In the genomic region with DNA sequence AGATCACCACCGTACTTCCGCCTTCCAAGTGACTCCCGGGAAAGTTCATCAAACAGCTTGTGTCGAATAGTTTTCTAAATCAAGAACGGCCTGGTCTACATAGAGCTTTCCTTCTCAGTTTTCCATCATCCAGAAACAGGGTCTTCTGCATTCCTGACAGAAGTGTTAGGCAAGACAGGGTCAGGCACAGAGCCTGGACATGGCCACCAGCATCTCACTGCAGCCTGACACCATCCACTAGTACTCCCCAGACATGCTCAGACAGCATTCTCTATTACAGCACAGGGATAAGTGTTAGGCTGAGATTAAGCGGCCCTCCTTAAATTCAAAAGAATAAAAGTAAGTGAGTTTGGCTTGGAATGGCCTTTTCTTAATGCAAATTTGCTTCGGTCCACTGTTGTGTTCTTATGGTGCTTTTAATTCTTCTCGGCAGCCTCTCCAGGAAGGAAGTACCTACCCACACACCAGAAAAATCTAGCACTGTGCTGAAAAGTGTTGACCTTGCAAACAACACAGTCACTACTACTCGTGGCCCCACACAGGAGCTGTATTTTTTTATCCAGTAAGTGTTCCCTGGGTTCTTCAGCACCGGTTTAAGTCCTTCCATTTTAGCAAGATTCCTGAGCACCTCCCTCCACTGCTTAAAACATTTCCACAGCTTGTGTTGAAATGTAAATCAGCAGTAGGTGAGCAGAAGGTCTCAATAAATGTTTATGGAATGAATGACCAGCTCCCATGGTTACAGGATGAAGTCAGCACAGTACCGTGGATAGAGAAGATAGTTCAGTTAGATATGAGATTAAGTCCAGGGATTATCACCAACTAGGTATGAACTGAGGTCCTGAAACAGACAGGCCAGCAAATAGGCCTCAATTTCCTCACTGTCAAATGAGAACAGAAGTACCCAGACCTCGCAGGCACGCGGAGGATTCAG, we compare ENCODE assay signal across 14 cellular contexts. TPM values are rescaled to one million over a fixed set of nuclear protein-coding genes. Genes with fewer than 3 reads are reported as not detected.
DNase-seq lines count a peak whose midpoint lies in the region; ATAC-seq and TF ChIP-seq lines count a peak whose summit lies in the region.
"Had no signal": no experiment of that assay in that cellular context is flagged by ENCODE, and none has a peak within 500 bp of the region (broad histone marks: within the 10 kb centered on the region; RNA-seq: fewer than 3 reads in every experiment).

No MANE protein-coding gene starts in this region.

- no peaks in the 10 kb centered on the region for H3K27me3 ChIP-seq in CD8-positive, alpha-beta T cell (ENCODE audit: insufficient read depth, low read length)
- H3K27me3 ChIP-seq in MM.1S (replicated peaks; ENCODE audit: insufficient read depth, low read length), result no peaks in the 10 kb centered on the region
- H3K27me3 ChIP-seq: ascending aorta had no signal

- no peaks in the 10 kb centered on the region for H4K20me1 ChIP-seq in MM.1S (ENCODE audit: insufficient read depth, low read length)

- H3K27ac Mint-ChIP-seq in CD8-positive, alpha-beta T cell, result peak overlapping the region; percentile 84
- H3K27ac Mint-ChIP-seq in natural killer cell treated with Interleukin-12 subunit alpha and Interleukin-12 subunit beta and Interleukin-15 and Interleukin-18, amount 100 ng/mL, for 72 hours, result peak overlapping the region; percentile 84 to 95

- no peaks in the 10 kb centered on the region for H3F3A ChIP-seq in MM.1S (ENCODE audit: insufficient read depth, low read length)

- H3K9ac ChIP-seq in MM.1S (ENCODE audit: low read length), result no peak overlapping the region

- H3K9me2 ChIP-seq in MM.1S (replicated peaks; ENCODE audit: insufficient read depth, low read length), result no peaks in the 10 kb centered on the region

- CTCF ChIA-PET in CD8-positive, alpha-beta T cell (lab: Charles Lee), result interaction anchor here (1.0 to 2.1 kb wide), 3 partner anchors 11 to 116 kb away, joined by 4 to 6 read pairs (median 4); no protein-coding TSS in a partner anchor

- no peaks in the 10 kb centered on the region for H3K27me3 Mint-ChIP-seq in CD8-positive, alpha-beta T cell (ENCODE audit: low read depth)
- no peaks in the 10 kb centered on the region for H3K27me3 Mint-ChIP-seq in natural killer cell treated with Interleukin-12 subunit alpha and Interleukin-12 subunit beta and Interleukin-15 and Interleukin-18, amount 100 ng/mL, for 72 hours

- H3K36me3 ChIP-seq in CD8-positive, alpha-beta T cell (ENCODE audit: insufficient read depth, low read length), result no peaks in the 10 kb centered on the region
- no peaks in the 10 kb centered on the region for H3K36me3 ChIP-seq in MM.1S (replicated peaks; ENCODE audit: insufficient read depth, low read length)

- TF ChIP-seq CTCF in CD8-positive, alpha-beta T cell (IDR thresholded peaks at IDR 0.05), result no peak
- no peak for TF ChIP-seq CTCF in MM.1S (IDR thresholded peaks at IDR 0.05; ENCODE audit: low read length)
- no peak for TF ChIP-seq CTCF in foreskin fibroblast (IDR thresholded peaks at IDR 0.05; ENCODE audit: low read depth, low read length)

- ATAC-seq in CD8-positive, alpha-beta T cell, result no peak
- peak; percentile 79 to 81 for ATAC-seq in natural killer cell treated with Interleukin-12 subunit alpha and Interleukin-12 subunit beta and Interleukin-15 and Interleukin-18, amount 100 ng/mL, for 72 hours

- no peaks in the 10 kb centered on the region for H3K79me2 ChIP-seq in MM.1S (ENCODE audit: low read length)

- intact Hi-C loops in CD8-positive, alpha-beta T cell (cut with DNase I, micrococcal nuclease), result no loop called here

- H3K4me2 ChIP-seq in MM.1S (ENCODE audit: low read depth, low read length), result peak overlapping the region; percentile 11; the same call in 1 of the 2 replicates

- peak in 1 of 7 experiments; percentile 13 for DNase-seq in CD8-positive, alpha-beta T cell
- peak; percentile 57 for DNase-seq in MM.1S
- peak; percentile 60 to 63 for DNase-seq in dermis microvascular lymphatic vessel endothelial cell (ENCODE audit: low read depth in 2 of 2)
- DNase-seq in natural killer cell treated with Interleukin-12 subunit alpha and Interleukin-12 subunit beta and Interleukin-15 and Interleukin-18, amount 100 ng/mL, for 72 hours (ENCODE audit: low spot score), result no peak
- no peak for DNase-seq in DMS79 treated with DMSO at 0.1 percent for 48 hours (lab: John Stamatoyannopoulos, UW)
- DNase-seq in stimulated activated CD4-positive, alpha-beta T cell treated with anti-CD3 and anti-CD28 coated beads, Interleukin-4, amount 100 ng/mL, for 24 hours, result no peak
- DNase-seq in foreskin fibroblast, result no peak
- no peak for DNase-seq in germinal center (ENCODE audit: low spot score)
- DNase-seq: activated CD4-positive, CD25-positive, alpha-beta regulatory T cell treated with anti-CD3 and anti-CD28 coated beads, Interleukin-2, amount 50 U/mL, for 72 hours; Karpas-422; midbrain; small intestine; stimulated activated CD8-positive, alpha-beta memory T cell treated with anti-CD3 and anti-CD28 coated beads, Interleukin-4, amount 100 ng/mL, for 48 hours had no signal

- no peaks in the 10 kb centered on the region for H3K9me3 Mint-ChIP-seq in CD8-positive, alpha-beta T cell
- no peaks in the 10 kb centered on the region for H3K9me3 Mint-ChIP-seq in natural killer cell treated with Interleukin-12 subunit alpha and Interleukin-12 subunit beta and Interleukin-15 and Interleukin-18, amount 100 ng/mL, for 72 hours

- H3K4me1 Mint-ChIP-seq in CD8-positive, alpha-beta T cell (ENCODE audit: low read depth), result peaks cover 38% of the 10 kb centered on the region
- H3K4me1 Mint-ChIP-seq in natural killer cell treated with Interleukin-12 subunit alpha and Interleukin-12 subunit beta and Interleukin-15 and Interleukin-18, amount 100 ng/mL, for 72 hours (ENCODE audit: low read depth in 2 of 2), result peaks cover 46 to 67% of the 10 kb centered on the region in 2 donors

- peaks cover 75% of the 10 kb centered on the region for H3K36me3 Mint-ChIP-seq in CD8-positive, alpha-beta T cell
- H3K36me3 Mint-ChIP-seq in natural killer cell treated with Interleukin-12 subunit alpha and Interleukin-12 subunit beta and Interleukin-15 and Interleukin-18, amount 100 ng/mL, for 72 hours, result peaks cover 21% of the 10 kb centered on the region

- POLR2A ChIA-PET in CD8-positive, alpha-beta T cell (lab: Charles Lee), result interaction anchor here (0.5 to 1.1 kb wide), 2 partner anchors 9 to 295 kb away, joined by 3 read pairs; no protein-coding TSS in a partner anchor

- no peak overlapping the region for H3K27ac ChIP-seq in CD8-positive, alpha-beta T cell (ENCODE audit: low read depth, low read length)
- peak overlapping the region; percentile 41; the same call in 1 of the 2 replicates for H3K27ac ChIP-seq in MM.1S (ENCODE audit: low read length)
- H3K27ac ChIP-seq: ascending aorta had no signal

- H2AFZ ChIP-seq in MM.1S (ENCODE audit: low read length), result no peak overlapping the region

- H3K9me3 ChIP-seq in CD8-positive, alpha-beta T cell (ENCODE audit: low read length), result no peaks in the 10 kb centered on the region
- no peaks in the 10 kb centered on the region for H3K9me3 ChIP-seq in MM.1S (replicated peaks; ENCODE audit: insufficient read depth, low read length)
- H3K9me3 ChIP-seq: ascending aorta had no signal

- H3K4me3 Mint-ChIP-seq in CD8-positive, alpha-beta T cell, result peak overlapping the region; percentile 42
- H3K4me3 Mint-ChIP-seq in natural killer cell treated with Interleukin-12 subunit alpha and Interleukin-12 subunit beta and Interleukin-15 and Interleukin-18, amount 100 ng/mL, for 72 hours, result peak overlapping the region; percentile 73

- peaks cover 25% of the 10 kb centered on the region for H3K4me1 ChIP-seq in CD8-positive, alpha-beta T cell (ENCODE audit: insufficient read depth, low read length)
- 0 out of 2 replicates have a peak, but pooled peaks cover 4% of the 10 kb centered on the region for H3K4me1 ChIP-seq in MM.1S (ENCODE audit: low read length)

- no peak overlapping the region for H3K4me3 ChIP-seq in CD8-positive, alpha-beta T cell (ENCODE audit: low read depth, low read length)
- no peak overlapping the region for H3K4me3 ChIP-seq in MM.1S (ENCODE audit: low read length)
- H3K4me3 ChIP-seq in foreskin fibroblast (ENCODE audit: low read depth in 1 of 2, low read length in 2 of 2), result no peak overlapping the region
- H3K4me3 ChIP-seq: ascending aorta had no signal

RNA-seq across cellular contexts. Expression of gene SETD3, which starts 44.1 kb away (rescaled TPM):
- 10 to 100 TPM; 40.3 to 45.6 TPM for total RNA-seq in CD8-positive, alpha-beta T cell
- total RNA-seq in dermis microvascular lymphatic vessel endothelial cell, result 43.5 and 47.4 TPM in 2 replicates
- total RNA-seq in natural killer cell treated with Interleukin-12 subunit alpha and Interleukin-12 subunit beta and Interleukin-15 and Interleukin-18, amount 100 ng/mL, for 72 hours, result 10 to 100 TPM; 80.6 to 96.7 TPM

RNA-seq across cellular contexts. Expression of gene CCNK, which starts 44.7 kb away (rescaled TPM):
- 100 to 1,000 TPM; 171 to 177 TPM for total RNA-seq in CD8-positive, alpha-beta T cell
- 19.2 and 24.1 TPM in 2 replicates for total RNA-seq in dermis microvascular lymphatic vessel endothelial cell
- total RNA-seq in natural killer cell treated with Interleukin-12 subunit alpha and Interleukin-12 subunit beta and Interleukin-15 and Interleukin-18, amount 100 ng/mL, for 72 hours, result 100 to 1,000 TPM in 1 of 2 donors, 10 to 100 TPM in 1; 78.6 to 105 TPM

Comparison
In these comparisons a context has a peak if more than half of its experiments do, and no peak if none do; other contexts are left out.
1. DNase-seq: peak in MM.1S (single experiment) and dermis microvascular lymphatic vessel endothelial cell (2 of 2); none in natural killer cell treated with Interleukin-12 subunit alpha and Interleukin-12 subunit beta and Interleukin-15 and Interleukin-18, amount 100 ng/mL, for 72 hours (single experiment), DMS79 treated with DMSO at 0.1 percent for 48 hours (single experiment), stimulated activated CD4-positive, alpha-beta T cell treated with anti-CD3 and anti-CD28 coated beads, Interleukin-4, amount 100 ng/mL, for 24 hours (single experiment), foreskin fibroblast (0 of 2) and germinal center (single experiment).